8 cellular contexts compared by ENCODE assay signal in genomic region chr6:109094351-109095035, GRCh38. TPM values are rescaled to one million over a fixed set of nuclear protein-coding genes. Genes with fewer than 3 reads are reported as not detected.
DNase-seq lines count a peak whose midpoint lies in the region; ATAC-seq, FAIRE-seq and TF ChIP-seq lines count a peak whose summit lies in the region.

SESN1 (minus strand) TSS chr6:109094846; CDS start chr6:109094073, 773 bp downstream.

- peak within 1 kb of the TSS; percentile 91 for H3K4me3 ChIP-seq in AG04449 (ENCODE audit: low read depth, low read length)
- H3K4me3 ChIP-seq in WERI-Rb-1 (ENCODE audit: low read depth, low read length): peak within 1 kb of the TSS; percentile 92
- H3K4me3 ChIP-seq in breast epithelium: peak within 1 kb of the TSS; percentile 66 to 78 (median 73)
- peak within 1 kb of the TSS; percentile 69 to 75 for H3K4me3 ChIP-seq in small intestine (ENCODE audit: low read depth in 1 of 2, low read length in 2 of 2)

- intact Hi-C loops in breast epithelium (cut with DNase I; ENCODE audit: low total_unique reads): no loop called here

- TF ChIP-seq POLR2A in breast epithelium (IDR thresholded peaks at IDR 0.05): peak; percentile 84

- TF ChIP-seq CTCF in AG04449 (IDR thresholded peaks at IDR 0.05; ENCODE audit: insufficient read depth, low read length, missing control alignments) (peak; percentile 3), WERI-Rb-1 (IDR thresholded peaks at IDR 0.05; ENCODE audit: low read depth, low read length) (no peak), breast epithelium (IDR thresholded peaks at IDR 0.05) (no peak)

- 0 to 1% (median 0%) methylated on average over 58 to 68 of the region's 68 CpGs for whole genome bisulfite sequencing in small intestine, 3 donors

- CTCF ChIA-PET in AG04449 (lab: Yijun Ruan, JAX): interaction anchor here (0.8 to 13.3 kb wide), 6 partner anchors 9 to 291 kb away, joined by 3 to 85 read pairs (median 4); no protein-coding TSS in a partner anchor

- no peak for FAIRE-seq in small intestine (lab: Jason Lieb, UNC)

- no peaks in the 10 kb centered on the region for H3K27me3 ChIP-seq in WERI-Rb-1 (ENCODE audit: insufficient read depth, low read depth, severe bottlenecking)
- H3K27me3 ChIP-seq in breast epithelium: no peaks in the 10 kb centered on the region
- H3K27me3 ChIP-seq in small intestine (ENCODE audit: control insufficient read depth in 2 of 2, insufficient read depth in 2 of 2, low read length in 2 of 2): no peaks in the 10 kb centered on the region

- no peak for DNase-seq in AG04449 (ENCODE audit: low read depth, low spot score)
- DNase-seq in NCI-H2227 (lab: John Stamatoyannopoulos, UW; ENCODE audit: unreplicated experiment): peak; percentile 87
- peak; percentile 92 for DNase-seq in WERI-Rb-1
- peak; percentile 91 for DNase-seq in breast epithelium (ENCODE audit: low spot score in 2 of 2)
- DNase-seq in iPS-NIHi11 (ENCODE audit: low spot score): peak; percentile 94
- DNase-seq in small intestine: peak; percentile 87

- H3K27ac ChIP-seq in WERI-Rb-1: peak within 1 kb of the TSS; percentile 99
- peak within 1 kb of the TSS; percentile 97 to 98 for H3K27ac ChIP-seq in breast epithelium
- peak within 1 kb of the TSS; percentile 99 to 100 for H3K27ac ChIP-seq in small intestine (ENCODE audit: low read depth in 1 of 2, low read length in 1 of 2)

- H3K4me1 ChIP-seq in breast epithelium: peaks cover 0 to 6% of the 10 kb centered on the region in 2 donors
- peaks cover 3 to 16% of the 10 kb centered on the region in 2 donors for H3K4me1 ChIP-seq in small intestine (ENCODE audit: control insufficient read depth in 2 of 2, insufficient read depth in 1 of 2, low read depth in 1 of 2, low read length in 1 of 2)

- H3K9me3 ChIP-seq in WERI-Rb-1 (ENCODE audit: severe bottlenecking) (no peaks in the 10 kb centered on the region), breast epithelium (no peaks in the 10 kb centered on the region), small intestine (ENCODE audit: control insufficient read depth, low read depth) (no peaks in the 10 kb centered on the region)

- H3K36me3 ChIP-seq in WERI-Rb-1 (peaks cover 4% of the 10 kb centered on the region), breast epithelium (no peaks in the 10 kb centered on the region), small intestine (ENCODE audit: control insufficient read depth in 2 of 2, insufficient read depth in 2 of 2, low read length in 2 of 2) (no peaks in the 10 kb centered on the region)

- ATAC-seq in GM18868 (IDR thresholded peaks at IDR 0.05; ENCODE audit: unreplicated experiment) (peak; percentile 70), HG03103 (IDR thresholded peaks at IDR 0.05; ENCODE audit: low read depth, unreplicated experiment) (peak; percentile 53)

- POLR2A ChIA-PET in AG04449 (lab: Yijun Ruan, JAX): interaction anchor here (0.6 to 1.9 kb wide), 8 partner anchors 9 to 535 kb away, joined by 3 to 14 read pairs (median 4); partner anchors contain the start of genes CD164, FOXO3 and ZBTB24

RNA-seq across cellular contexts. Expression of gene SESN1, which starts in this region (rescaled TPM):
- total RNA-seq in breast epithelium: 100 to 1,000 TPM in 2 of 3 donors, 10 to 100 TPM in 1; 70.8 to 141 (median 108) TPM
- polyA plus RNA-seq in small intestine: 10 to 100 TPM; 13.8 to 17.8 (median 15.7) TPM
